ENCODE assay signal across 17 cellular contexts in the genomic region with DNA sequence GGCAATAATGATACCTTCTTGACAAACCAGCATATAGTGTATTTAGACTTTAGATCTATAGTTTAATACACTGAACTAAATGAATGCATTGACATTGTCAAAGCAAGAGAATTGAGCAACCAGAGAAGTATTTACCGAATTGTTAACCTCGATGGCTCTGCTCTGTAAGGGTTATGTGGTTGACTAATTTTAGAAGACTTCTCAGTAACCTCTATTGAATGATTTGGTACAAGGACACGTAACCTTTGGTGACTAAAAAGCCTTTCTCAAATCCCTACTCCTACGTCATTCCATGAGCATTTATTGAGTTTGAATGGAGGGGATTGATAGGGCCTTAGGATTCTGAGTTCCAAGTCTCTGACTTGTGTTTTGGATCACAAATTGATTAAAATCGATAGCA.
A peak's percentile ranks its signal among the peaks of the same experiment; 100 is the strongest.
DNase-seq lines count a peak whose midpoint lies in the region; ATAC-seq, FAIRE-seq and TF ChIP-seq lines count a peak whose summit lies in the region.
"Had no signal": no experiment of that assay in that cellular context is flagged by ENCODE, and none has a peak within 500 bp of the region (broad histone marks: within the 10 kb centered on the region; RNA-seq: fewer than 3 reads in every experiment).

No MANE protein-coding gene starts in this region.

- H3K9me3 Mint-ChIP-seq in activated CD8-positive, alpha-beta memory T cell treated with anti-CD3 and anti-CD28 coated beads, Interleukin-2, amount 10 ng/mL, durations not matched to agents 7 days and 5 days (ENCODE audit: low read depth): no peaks in the 10 kb centered on the region

- WGBS in A549 (ENCODE audit: missing lambda C conversion rate): 65% methylated on average over 5 of the region's 5 CpGs

- TF ChIP-seq POLR2A in A549 (IDR thresholded peaks at IDR 0.05; ENCODE audit: low read length): no peak

- H3K27ac ChIP-seq in A549 (peak overlapping the region; percentile 74 to 76), left lung (peak overlapping the region in 1 of 2 donors; percentile 39)
- H3K27ac ChIP-seq: Peyer's patch had no signal

- intact Hi-C loops in left lung (cut with DNase I): no loop called here

- peak overlapping the region; percentile 72 for H3K4me2 ChIP-seq in A549

- peaks cover 53% of the 10 kb centered on the region for H3K4me1 ChIP-seq in A549
- H3K4me1 ChIP-seq in left lung: peaks cover 10 to 23% of the 10 kb centered on the region in 2 donors
- H3K4me1 ChIP-seq: Peyer's patch had no signal

- no peak overlapping the region for H3K27ac Mint-ChIP-seq in activated CD8-positive, alpha-beta memory T cell treated with anti-CD3 and anti-CD28 coated beads, Interleukin-2, amount 10 ng/mL, durations not matched to agents 7 days and 5 days

- peaks cover 8% of the 10 kb centered on the region for H3K4me1 Mint-ChIP-seq in activated CD8-positive, alpha-beta memory T cell treated with anti-CD3 and anti-CD28 coated beads, Interleukin-2, amount 10 ng/mL, durations not matched to agents 7 days and 5 days

- H3K36me3 Mint-ChIP-seq in activated CD8-positive, alpha-beta memory T cell treated with anti-CD3 and anti-CD28 coated beads, Interleukin-2, amount 10 ng/mL, durations not matched to agents 7 days and 5 days: peaks cover 50% of the 10 kb centered on the region

- TF ChIP-seq CTCF in A549 (IDR thresholded peaks at IDR 0.05) (no peak), left lung (IDR thresholded peaks at IDR 0.05) (no peak)

- no peak for DNase-seq in A549 (ENCODE audit: low read depth in 1 of 2, low spot score in 1 of 2)
- DNase-seq in GM19239 (ENCODE audit: insufficient read length, low spot score): no peak
- peak; percentile 34 for DNase-seq in RCC 7860 (ENCODE audit: low spot score)
- DNase-seq in left lung: no peak
- no peak for DNase-seq in cerebellum (ENCODE audit: low spot score)
- no peak for DNase-seq in stimulated activated CD4-positive, alpha-beta T cell treated with anti-CD3 and anti-CD28 coated beads, Interleukin-4, amount 100 ng/mL, for 1 hour
- DNase-seq in NCI-H1048 (lab: John Stamatoyannopoulos, UW): no peak
- DNase-seq in activated CD8-positive, alpha-beta memory T cell treated with anti-CD3 and anti-CD28 coated beads, Interleukin-2, amount 10 ng/mL, durations not matched to agents 7 days and 5 days: no peak
- DNase-seq: C1 segment of cervical spinal cord, DMS79, H7, NCI-H1105 treated with DMSO at 0.1 percent for 48 hours, NCI-H1694, NCI-H2081 treated with DMSO at 0.1 percent for 48 hours, Peyer's patch had no signal

- no peaks in the 10 kb centered on the region for H3K27me3 Mint-ChIP-seq in activated CD8-positive, alpha-beta memory T cell treated with anti-CD3 and anti-CD28 coated beads, Interleukin-2, amount 10 ng/mL, durations not matched to agents 7 days and 5 days

- no peak for FAIRE-seq in A549 (lab: Jason Lieb, UNC)
- FAIRE-seq in GM19239 (lab: Jason Lieb, UNC): peak; percentile 47
- no peak for FAIRE-seq in RCC 7860 (lab: Jason Lieb, UNC)
- FAIRE-seq: HTR-8/SVneo had no signal

- ATAC-seq in A549 (no peak), left lung (peak; percentile 60)
- no peak for ATAC-seq in activated CD8-positive, alpha-beta memory T cell treated with anti-CD3 and anti-CD28 coated beads, Interleukin-2, amount 10 ng/mL, durations not matched to agents 7 days and 5 days

- no peak overlapping the region for H3K4me3 Mint-ChIP-seq in activated CD8-positive, alpha-beta memory T cell treated with anti-CD3 and anti-CD28 coated beads, Interleukin-2, amount 10 ng/mL, durations not matched to agents 7 days and 5 days

- no peak for TF ChIP-seq EP300 in A549 (IDR thresholded peaks at IDR 0.05)

- CTCF ChIA-PET in A549 (lab: Yijun Ruan, JAX): no interaction called here
- CTCF ChIA-PET in activated CD8-positive, alpha-beta memory T cell treated with anti-CD3 and anti-CD28 coated beads, Interleukin-2, amount 10 ng/mL, durations not matched to agents 7 days and 5 days (lab: Charles Lee): no interaction called here

- no peak for TF ChIP-seq RAD21 in A549 (conservative IDR thresholded peaks at IDR 0.05 in 1 of 2, IDR thresholded peaks at IDR 0.05 in 1 of 2)

- H3K4me3 ChIP-seq in A549: no peak overlapping the region
- H3K4me3 ChIP-seq in left lung: no peak overlapping the region
- H3K4me3 ChIP-seq: MG63, Peyer's patch had no signal

- no peaks in the 10 kb centered on the region for H3K27me3 ChIP-seq in left lung
- H3K27me3 ChIP-seq: MG63, Peyer's patch had no signal

- H3K9me3 ChIP-seq in A549 (no peaks in the 10 kb centered on the region), left lung (peaks cover 0 to 5% of the 10 kb centered on the region in 2 donors)
- H3K9me3 ChIP-seq: MG63, Peyer's patch had no signal

- H3K36me3 ChIP-seq in left lung: no peaks in the 10 kb centered on the region
- H3K36me3 ChIP-seq: MG63, Peyer's patch had no signal

- POLR2A ChIA-PET in A549 (lab: Yijun Ruan, JAX): no interaction called here

TF ChIP-seq in A549, 52 proteins besides CTCF, POLR2A, EP300 and RAD21:
- TF ChIP-seq ZSCAN20 (CRISPR knock-in tag; IDR thresholded peaks at IDR 0.05) (no peak), HDAC2 (IDR thresholded peaks at IDR 0.05) (no peak), FOSB (CRISPR knock-in tag; IDR thresholded peaks at IDR 0.05) (no peak), TFCP2L1 (CRISPR knock-in tag; IDR thresholded peaks at IDR 0.05) (no peak), FOXS1 (CRISPR knock-in tag; IDR thresholded peaks at IDR 0.05) (no peak)
- TF ChIP-seq, protein P1, sequence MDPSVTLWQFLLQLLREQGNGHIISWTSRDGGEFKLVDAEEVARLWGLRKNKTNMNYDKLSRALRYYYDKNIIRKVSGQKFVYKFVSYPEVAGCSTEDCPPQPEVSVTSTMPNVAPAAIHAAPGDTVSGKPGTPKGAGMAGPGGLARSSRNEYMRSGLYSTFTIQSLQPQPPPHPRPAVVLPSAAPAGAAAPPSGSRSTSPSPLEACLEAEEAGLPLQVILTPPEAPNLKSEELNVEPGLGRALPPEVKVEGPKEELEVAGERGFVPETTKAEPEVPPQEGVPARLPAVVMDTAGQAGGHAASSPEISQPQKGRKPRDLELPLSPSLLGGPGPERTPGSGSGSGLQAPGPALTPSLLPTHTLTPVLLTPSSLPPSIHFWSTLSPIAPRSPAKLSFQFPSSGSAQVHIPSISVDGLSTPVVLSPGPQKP (IDR thresholded peaks at IDR 0.05; ENCODE audit: low read depth, low read length): no peak
TF ChIP-seq in A549: peak in this region for 0.
